ENCODE assay signal across 25 cellular contexts in genomic region chr19:47161876-47162489, GRCh38. TPM values are rescaled to one million over a fixed set of nuclear protein-coding genes. Genes with fewer than 3 reads are reported as not detected.
DNase-seq lines count a peak whose midpoint lies in the region; ATAC-seq and TF ChIP-seq lines count a peak whose summit lies in the region.
"Had no signal": no experiment of that assay in that cellular context is flagged by ENCODE, and none has a peak within 500 bp of the region (broad histone marks: within the 10 kb centered on the region; RNA-seq: fewer than 3 reads in every experiment).

No MANE protein-coding gene starts in this region.

- H3K27ac Mint-ChIP-seq in CD8-positive, alpha-beta T cell, result peak overlapping the region; percentile 67
- H3K27ac Mint-ChIP-seq in T-helper 17 cell, result peak overlapping the region; percentile 53

- H3K36me3 ChIP-seq in CD8-positive, alpha-beta T cell (ENCODE audit: insufficient read depth, low read length), result no peaks in the 10 kb centered on the region
- H3K36me3 ChIP-seq in left ventricle myocardium inferior, result no peaks in the 10 kb centered on the region

- DNase-seq in AG08395 (ENCODE audit: low spot score) (peak; percentile 71), T-helper 17 cell (no peak), fibroblast of the conjunctiva (ENCODE audit: low read depth) (peak; percentile 9), SW480 (ENCODE audit: low spot score) (no peak), left ventricle myocardium inferior (no peak), GOT3 (lab: John Stamatoyannopoulos, UW) (no peak)
- DNase-seq in CD8-positive, alpha-beta T cell, result no peak
- DNase-seq: activated CD4-positive, alpha-beta T cell treated with anti-CD3 and anti-CD28 coated beads, Interleukin-2, amount 50 U/mL, for 1 hour; activated gamma-delta T cell treated with Interleukin-2 at 50 U/mL for 16 hours; Caco-2; DND-41; H9; MG63; NCI-H1436 treated with DMSO at 0.1 percent for 48 hours; NCI-H510A treated with DMSO at 0.1 percent for 48 hours; nucleus accumbens; SIG-M5; spleen; stimulated activated CD4-positive, alpha-beta T cell treated with anti-CD3 and anti-CD28 coated beads, Interleukin-4, amount 100 ng/mL, for 1 hour; stimulated activated naive CD4-positive, alpha-beta T cell treated with Interleukin-2 at 50 U/mL for 16 hours; T-helper 2 cell had no signal

- no peaks in the 10 kb centered on the region for H3K27me3 ChIP-seq in CD8-positive, alpha-beta T cell (ENCODE audit: insufficient read depth, low read length)
- H3K27me3 ChIP-seq in left ventricle myocardium inferior (ENCODE audit: low read depth), result no peaks in the 10 kb centered on the region
- H3K27me3 ChIP-seq: MG63, spleen had no signal

- no peaks in the 10 kb centered on the region for H3K9me3 Mint-ChIP-seq in CD8-positive, alpha-beta T cell
- H3K9me3 Mint-ChIP-seq: H9 had no signal

- H3K4me3 Mint-ChIP-seq in CD8-positive, alpha-beta T cell, result no peak overlapping the region
- H3K4me3 Mint-ChIP-seq in T-helper 17 cell, result no peak overlapping the region
- H3K4me3 Mint-ChIP-seq: H9 had no signal

- H3K4me1 ChIP-seq in CD8-positive, alpha-beta T cell (ENCODE audit: insufficient read depth, low read length), result peaks cover 55% of the 10 kb centered on the region
- H3K4me1 ChIP-seq in left ventricle myocardium inferior, result peaks cover 36% of the 10 kb centered on the region

- intact Hi-C loops in CD8-positive, alpha-beta T cell (cut with DNase I, micrococcal nuclease), result no loop called here
- intact Hi-C loops in left ventricle myocardium inferior (cut with micrococcal nuclease), result no loop called here

- no peaks in the 10 kb centered on the region for H3K27me3 Mint-ChIP-seq in CD8-positive, alpha-beta T cell (ENCODE audit: low read depth)
- H3K27me3 Mint-ChIP-seq in T-helper 17 cell, result no peaks in the 10 kb centered on the region

- ATAC-seq in CD8-positive, alpha-beta T cell, result no peak
- ATAC-seq in T-helper 17 cell (no peak), GM19324 (IDR thresholded peaks at IDR 0.05; ENCODE audit: low FRiP score, unreplicated experiment) (no peak)
- ATAC-seq: Panc1 had no signal

- peaks cover 67% of the 10 kb centered on the region for H3K4me1 Mint-ChIP-seq in CD8-positive, alpha-beta T cell (ENCODE audit: low read depth)
- H3K4me1 Mint-ChIP-seq in T-helper 17 cell, result peaks cover 25% of the 10 kb centered on the region

- no peaks in the 10 kb centered on the region for H3K9me3 ChIP-seq in CD8-positive, alpha-beta T cell (ENCODE audit: low read length)
- H3K9me3 ChIP-seq in T-helper 17 cell (ENCODE audit: control insufficient read depth, low read length, poor library complexity, severe bottlenecking) (no peaks in the 10 kb centered on the region), left ventricle myocardium inferior (replicated peaks) (no peaks in the 10 kb centered on the region)
- H3K9me3 ChIP-seq: Caco-2, MG63, spleen had no signal

- TF ChIP-seq CTCF in CD8-positive, alpha-beta T cell (IDR thresholded peaks at IDR 0.05), result no peak
- TF ChIP-seq CTCF in left ventricle myocardium inferior (IDR thresholded peaks at IDR 0.05; ENCODE audit: borderline replicate concordance), result no peak

- H3K27ac ChIP-seq in CD8-positive, alpha-beta T cell (ENCODE audit: low read depth, low read length), result no peak overlapping the region
- no peak overlapping the region for H3K27ac ChIP-seq in left ventricle myocardium inferior (replicated peaks)
- H3K27ac ChIP-seq: VCaP had no signal

- no peak overlapping the region for H3K4me3 ChIP-seq in CD8-positive, alpha-beta T cell (ENCODE audit: low read depth, low read length)
- no peak overlapping the region for H3K4me3 ChIP-seq in left ventricle myocardium inferior
- H3K4me3 ChIP-seq: lung, MG63, spleen had no signal

- POLR2A ChIA-PET in CD8-positive, alpha-beta T cell (lab: Charles Lee), result interaction anchor here (0.6 to 1.8 kb wide), 3 partner anchors 15 to 46 kb away, joined by 3 to 6 read pairs (median 5); no protein-coding TSS in a partner anchor

- CTCF ChIA-PET in CD8-positive, alpha-beta T cell (lab: Charles Lee), result interaction anchor here (0.6 to 27.6 kb wide), 5 partner anchors 15 to 88 kb away, joined by 3 to 505 read pairs (median 7); partner anchors contain the start of gene CCDC9

- H3K36me3 Mint-ChIP-seq in CD8-positive, alpha-beta T cell, result peaks cover 21% of the 10 kb centered on the region
- H3K36me3 Mint-ChIP-seq in T-helper 17 cell (ENCODE audit: low read depth), result no peaks in the 10 kb centered on the region

RNA-seq across cellular contexts. Expression of gene SAE1, which starts 31.3 kb away (rescaled TPM):
- 10 to 100 TPM; 22.4 TPM for total RNA-seq in CD8-positive, alpha-beta T cell
- total RNA-seq in T-helper 17 cell (10 to 100 TPM; 36.2 to 37.0 TPM), left ventricle myocardium inferior (42.5 TPM)

RNA-seq across cellular contexts. Expression of gene ZC3H4, which starts 48.4 kb away (rescaled TPM):
- 10 to 100 TPM; 30.0 to 33.0 TPM for total RNA-seq in CD8-positive, alpha-beta T cell
- total RNA-seq in T-helper 17 cell (10 to 100 TPM; 58.4 to 60.7 TPM), left ventricle myocardium inferior (22.1 TPM)

Comparison
In these comparisons a context has a peak if more than half of its experiments do, and no peak if none do; other contexts are left out.
1. DNase-seq: peak in AG08395 (single experiment) and fibroblast of the conjunctiva (single experiment); none in CD8-positive, alpha-beta T cell (0 of 7), T-helper 17 cell (0 of 3), SW480 (single experiment), left ventricle myocardium inferior (single experiment) and GOT3 (single experiment).